Comparison of ENCODE assay signal across 1 cellular context in genomic region chr6:150987371-150987828, GRCh38.
TF ChIP-seq lines count a peak whose summit lies in the region.

No MANE protein-coding gene starts in this region.

TF ChIP-seq in GM23338, 12 proteins besides CTCF, POLR2A, EP300 and RAD21 (continued from another document):
- TF ChIP-seq, protein P1, sequence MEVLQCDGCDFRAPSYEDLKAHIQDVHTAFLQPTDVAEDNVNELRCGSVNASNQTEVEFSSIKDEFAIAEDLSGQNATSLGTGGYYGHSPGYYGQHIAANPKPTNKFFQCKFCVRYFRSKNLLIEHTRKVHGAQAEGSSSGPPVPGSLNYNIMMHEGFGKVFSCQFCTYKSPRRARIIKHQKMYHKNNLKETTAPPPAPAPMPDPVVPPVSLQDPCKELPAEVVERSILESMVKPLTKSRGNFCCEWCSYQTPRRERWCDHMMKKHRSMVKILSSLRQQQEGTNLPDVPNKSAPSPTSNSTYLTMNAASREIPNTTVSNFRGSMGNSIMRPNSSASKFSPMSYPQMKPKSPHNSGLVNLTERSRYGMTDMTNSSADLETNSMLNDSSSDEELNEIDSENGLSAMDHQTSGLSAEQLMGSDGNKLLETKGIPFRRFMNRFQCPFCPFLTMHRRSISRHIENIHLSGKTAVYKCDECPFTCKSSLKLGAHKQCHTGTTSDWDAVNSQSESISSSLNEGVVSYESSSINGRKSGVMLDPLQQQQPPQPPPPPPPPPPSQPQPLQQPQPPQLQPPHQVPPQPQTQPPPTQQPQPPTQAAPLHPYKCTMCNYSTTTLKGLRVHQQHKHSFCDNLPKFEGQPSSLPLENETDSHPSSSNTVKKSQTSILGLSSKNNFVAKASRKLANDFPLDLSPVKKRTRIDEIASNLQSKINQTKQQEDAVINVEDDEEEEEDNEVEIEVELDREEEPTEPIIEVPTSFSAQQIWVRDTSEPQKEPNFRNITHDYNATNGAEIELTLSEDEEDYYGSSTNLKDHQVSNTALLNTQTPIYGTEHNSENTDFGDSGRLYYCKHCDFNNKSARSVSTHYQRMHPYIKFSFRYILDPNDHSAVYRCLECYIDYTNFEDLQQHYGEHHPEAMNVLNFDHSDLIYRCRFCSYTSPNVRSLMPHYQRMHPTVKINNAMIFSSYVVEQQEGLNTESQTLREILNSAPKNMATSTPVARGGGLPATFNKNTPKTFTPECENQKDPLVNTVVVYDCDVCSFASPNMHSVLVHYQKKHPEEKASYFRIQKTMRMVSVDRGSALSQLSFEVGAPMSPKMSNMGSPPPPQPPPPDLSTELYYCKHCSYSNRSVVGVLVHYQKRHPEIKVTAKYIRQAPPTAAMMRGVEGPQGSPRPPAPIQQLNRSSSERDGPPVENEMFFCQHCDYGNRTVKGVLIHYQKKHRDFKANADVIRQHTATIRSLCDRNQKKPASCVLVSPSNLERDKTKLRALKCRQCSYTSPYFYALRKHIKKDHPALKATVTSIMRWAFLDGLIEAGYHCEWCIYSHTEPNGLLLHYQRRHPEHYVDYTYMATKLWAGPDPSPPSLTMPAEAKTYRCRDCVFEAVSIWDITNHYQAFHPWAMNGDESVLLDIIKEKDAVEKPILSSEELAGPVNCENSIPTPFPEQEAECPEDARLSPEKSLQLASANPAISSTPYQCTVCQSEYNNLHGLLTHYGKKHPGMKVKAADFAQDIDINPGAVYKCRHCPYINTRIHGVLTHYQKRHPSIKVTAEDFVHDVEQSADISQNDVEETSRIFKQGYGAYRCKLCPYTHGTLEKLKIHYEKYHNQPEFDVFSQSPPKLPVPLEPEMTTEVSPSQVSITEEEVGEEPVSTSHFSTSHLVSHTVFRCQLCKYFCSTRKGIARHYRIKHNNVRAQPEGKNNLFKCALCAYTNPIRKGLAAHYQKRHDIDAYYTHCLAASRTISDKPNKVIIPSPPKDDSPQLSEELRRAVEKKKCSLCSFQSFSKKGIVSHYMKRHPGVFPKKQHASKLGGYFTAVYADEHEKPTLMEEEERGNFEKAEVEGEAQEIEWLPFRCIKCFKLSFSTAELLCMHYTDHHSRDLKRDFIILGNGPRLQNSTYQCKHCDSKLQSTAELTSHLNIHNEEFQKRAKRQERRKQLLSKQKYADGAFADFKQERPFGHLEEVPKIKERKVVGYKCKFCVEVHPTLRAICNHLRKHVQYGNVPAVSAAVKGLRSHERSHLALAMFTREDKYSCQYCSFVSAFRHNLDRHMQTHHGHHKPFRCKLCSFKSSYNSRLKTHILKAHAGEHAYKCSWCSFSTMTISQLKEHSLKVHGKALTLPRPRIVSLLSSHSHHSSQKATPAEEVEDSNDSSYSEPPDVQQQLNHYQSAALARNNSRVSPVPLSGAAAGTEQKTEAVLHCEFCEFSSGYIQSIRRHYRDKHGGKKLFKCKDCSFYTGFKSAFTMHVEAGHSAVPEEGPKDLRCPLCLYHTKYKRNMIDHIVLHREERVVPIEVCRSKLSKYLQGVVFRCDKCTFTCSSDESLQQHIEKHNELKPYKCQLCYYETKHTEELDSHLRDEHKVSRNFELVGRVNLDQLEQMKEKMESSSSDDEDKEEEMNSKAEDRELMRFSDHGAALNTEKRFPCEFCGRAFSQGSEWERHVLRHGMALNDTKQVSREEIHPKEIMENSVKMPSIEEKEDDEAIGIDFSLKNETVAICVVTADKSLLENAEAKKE (CRISPR knock-in tag; IDR thresholded peaks at IDR 0.05), result no peak
- TF ChIP-seq NANOG (IDR thresholded peaks at IDR 0.05; ENCODE audit: borderline replicate concordance), result no peak
- TF ChIP-seq POLR2AphosphoS5 (IDR thresholded peaks at IDR 0.05; ENCODE audit: low read depth), result no peak
- TF ChIP-seq, protein P2, sequence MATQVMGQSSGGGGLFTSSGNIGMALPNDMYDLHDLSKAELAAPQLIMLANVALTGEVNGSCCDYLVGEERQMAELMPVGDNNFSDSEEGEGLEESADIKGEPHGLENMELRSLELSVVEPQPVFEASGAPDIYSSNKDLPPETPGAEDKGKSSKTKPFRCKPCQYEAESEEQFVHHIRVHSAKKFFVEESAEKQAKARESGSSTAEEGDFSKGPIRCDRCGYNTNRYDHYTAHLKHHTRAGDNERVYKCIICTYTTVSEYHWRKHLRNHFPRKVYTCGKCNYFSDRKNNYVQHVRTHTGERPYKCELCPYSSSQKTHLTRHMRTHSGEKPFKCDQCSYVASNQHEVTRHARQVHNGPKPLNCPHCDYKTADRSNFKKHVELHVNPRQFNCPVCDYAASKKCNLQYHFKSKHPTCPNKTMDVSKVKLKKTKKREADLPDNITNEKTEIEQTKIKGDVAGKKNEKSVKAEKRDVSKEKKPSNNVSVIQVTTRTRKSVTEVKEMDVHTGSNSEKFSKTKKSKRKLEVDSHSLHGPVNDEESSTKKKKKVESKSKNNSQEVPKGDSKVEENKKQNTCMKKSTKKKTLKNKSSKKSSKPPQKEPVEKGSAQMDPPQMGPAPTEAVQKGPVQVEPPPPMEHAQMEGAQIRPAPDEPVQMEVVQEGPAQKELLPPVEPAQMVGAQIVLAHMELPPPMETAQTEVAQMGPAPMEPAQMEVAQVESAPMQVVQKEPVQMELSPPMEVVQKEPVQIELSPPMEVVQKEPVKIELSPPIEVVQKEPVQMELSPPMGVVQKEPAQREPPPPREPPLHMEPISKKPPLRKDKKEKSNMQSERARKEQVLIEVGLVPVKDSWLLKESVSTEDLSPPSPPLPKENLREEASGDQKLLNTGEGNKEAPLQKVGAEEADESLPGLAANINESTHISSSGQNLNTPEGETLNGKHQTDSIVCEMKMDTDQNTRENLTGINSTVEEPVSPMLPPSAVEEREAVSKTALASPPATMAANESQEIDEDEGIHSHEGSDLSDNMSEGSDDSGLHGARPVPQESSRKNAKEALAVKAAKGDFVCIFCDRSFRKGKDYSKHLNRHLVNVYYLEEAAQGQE (IDR thresholded peaks at IDR 0.05; ENCODE audit: unreplicated experiment), result no peak
- TF ChIP-seq, protein P3, sequence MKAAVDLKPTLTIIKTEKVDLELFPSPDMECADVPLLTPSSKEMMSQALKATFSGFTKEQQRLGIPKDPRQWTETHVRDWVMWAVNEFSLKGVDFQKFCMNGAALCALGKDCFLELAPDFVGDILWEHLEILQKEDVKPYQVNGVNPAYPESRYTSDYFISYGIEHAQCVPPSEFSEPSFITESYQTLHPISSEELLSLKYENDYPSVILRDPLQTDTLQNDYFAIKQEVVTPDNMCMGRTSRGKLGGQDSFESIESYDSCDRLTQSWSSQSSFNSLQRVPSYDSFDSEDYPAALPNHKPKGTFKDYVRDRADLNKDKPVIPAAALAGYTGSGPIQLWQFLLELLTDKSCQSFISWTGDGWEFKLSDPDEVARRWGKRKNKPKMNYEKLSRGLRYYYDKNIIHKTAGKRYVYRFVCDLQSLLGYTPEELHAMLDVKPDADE (IDR thresholded peaks at IDR 0.05), result no peak
- TF ChIP-seq ZNF331 (CRISPR knock-in tag; IDR thresholded peaks at IDR 0.05; ENCODE audit: low read depth), result no peak
- TF ChIP-seq JUNB (IDR thresholded peaks at IDR 0.05; ENCODE audit: unreplicated experiment), result no peak
